1 cellular context compared by ENCODE assay signal in the genomic region with DNA sequence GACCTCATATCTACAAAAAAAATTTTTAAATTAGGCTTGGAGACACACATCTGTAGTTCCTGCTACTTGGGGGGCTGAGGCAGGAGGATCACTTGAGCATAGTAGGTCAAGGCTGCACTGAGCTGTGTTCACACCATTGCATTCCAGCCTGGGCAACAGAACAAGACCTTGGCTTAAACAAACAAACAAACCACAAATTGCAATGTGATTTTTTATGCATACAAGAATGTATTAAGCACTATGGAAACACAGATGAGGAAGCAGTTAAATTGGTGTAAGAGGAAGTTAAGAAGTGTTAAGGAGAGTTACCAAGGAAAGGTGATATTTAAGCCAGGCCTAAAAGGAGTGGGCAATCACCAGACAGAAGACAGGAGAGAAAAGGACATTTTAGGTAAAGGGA.
TF ChIP-seq lines count a peak whose summit lies in the region.

No MANE protein-coding gene starts in this region.

TF ChIP-seq in H1, 55 proteins besides CTCF, POLR2A, EP300 and RAD21:
- TF ChIP-seq SIX5 (IDR thresholded peaks at IDR 0.05; ENCODE audit: low read depth, low read length) (no peak), NRF1 (IDR thresholded peaks at IDR 0.05; ENCODE audit: low read depth, low read length) (no peak), KDM4A (IDR thresholded peaks at IDR 0.05; ENCODE audit: low read depth, low read length, severe bottlenecking) (no peak), RNF2 (IDR thresholded peaks at IDR 0.05; ENCODE audit: borderline replicate concordance, low read depth, low read length, missing control alignments, poor library complexity, severe bottlenecking) (no peak), CREB1 (IDR thresholded peaks at IDR 0.05) (no peak), KDM5A (IDR thresholded peaks at IDR 0.05; ENCODE audit: low read length) (no peak)
TF ChIP-seq in H1: peak in this region for 0.
